Comparison of ENCODE assay signal across 16 cellular contexts in genomic region chr2:65030933-65031332, GRCh38. TPM values are rescaled to one million over a fixed set of nuclear protein-coding genes. Genes with fewer than 3 reads are reported as not detected.
DNase-seq lines count a peak whose midpoint lies in the region; ATAC-seq and TF ChIP-seq lines count a peak whose summit lies in the region.
"Had no signal": no experiment of that assay in that cellular context is flagged by ENCODE, and none has a peak within 500 bp of the region (broad histone marks: within the 10 kb centered on the region; RNA-seq: fewer than 3 reads in every experiment).

No MANE protein-coding gene starts in this region.

- CTCF ChIA-PET in activated CD4-positive, alpha-beta T cell treated with anti-CD3 and anti-CD28 coated beads for 36 hours (lab: Charles Lee), result interaction anchor here (0.8 to 2.1 kb wide), 6 partner anchors 10 to 114 kb away, joined by 3 to 15 read pairs (median 3); partner anchors contain the start of gene SLC1A4
- CTCF ChIA-PET in MCF 10A (lab: Yijun Ruan, JAX), result interaction anchor here (0.7 to 1.2 kb wide), 3 partner anchors 12 to 60 kb away, joined by 3 read pairs; no protein-coding TSS in a partner anchor

- TF ChIP-seq CTCF in MCF 10A (IDR thresholded peaks at IDR 0.05; ENCODE audit: unreplicated experiment), result no peak

- BruUV-seq in MCF 10A (replicated peaks; lab: Mats Ljungman, UMichigan), result no TSS peak

- peaks cover 27% of the 10 kb centered on the region for H3K4me1 ChIP-seq in thymus (ENCODE audit: control insufficient read depth, insufficient read depth, low read length)
- H3K4me1 ChIP-seq: foreskin keratinocyte had no signal

- in situ Hi-C loops in G401 (cut with HindIII; ENCODE audit: low sequenced_read_pairs), result no loop called here

- no peaks in the 10 kb centered on the region for H3K9me3 Mint-ChIP-seq in activated CD4-positive, alpha-beta T cell treated with anti-CD3 and anti-CD28 coated beads for 36 hours (ENCODE audit: low read depth)
- H3K9me3 Mint-ChIP-seq in dendritic cell treated with granulocyte-macrophage colony-stimulating factor and Interleukin-4, amounts not matched to agents 40 ng/mL and 50 ng/mL, for 4 days, result no peaks in the 10 kb centered on the region
- no peaks in the 10 kb centered on the region for H3K9me3 Mint-ChIP-seq in MCF 10A (ENCODE audit: unreplicated experiment)
- H3K9me3 Mint-ChIP-seq: HFFc6 had no signal

- peak overlapping the region; percentile 51 for H3K27ac Mint-ChIP-seq in activated CD4-positive, alpha-beta T cell treated with anti-CD3 and anti-CD28 coated beads for 36 hours
- H3K27ac Mint-ChIP-seq in dendritic cell treated with granulocyte-macrophage colony-stimulating factor and Interleukin-4, amounts not matched to agents 40 ng/mL and 50 ng/mL, for 4 days, result peak overlapping the region; percentile 55
- H3K27ac Mint-ChIP-seq in MCF 10A (ENCODE audit: low read depth, unreplicated experiment), result no peak overlapping the region
- H3K27ac Mint-ChIP-seq: HFFc6 had no signal

- no peaks in the 10 kb centered on the region for H3K27me3 ChIP-seq in thymus (ENCODE audit: control insufficient read depth, insufficient read depth)
- H3K27me3 ChIP-seq: cardiac muscle cell, foreskin keratinocyte, MG63 had no signal

- 34% methylated on average over 3 of the region's 3 CpGs for whole genome bisulfite sequencing in thymus

- POLR2A ChIA-PET in activated CD4-positive, alpha-beta T cell treated with anti-CD3 and anti-CD28 coated beads for 36 hours (lab: Charles Lee), result interaction anchor here (1.1 kb wide), 1 partner anchor 24 kb away, joined by 3 read pairs; no protein-coding TSS in a partner anchor
- POLR2A ChIA-PET in MCF 10A (lab: Yijun Ruan, JAX), result interaction anchor here (1.2 kb wide), 1 partner anchor 113 kb away, joined by 3 read pairs; no protein-coding TSS in a partner anchor

- H3K4me3 Mint-ChIP-seq in activated CD4-positive, alpha-beta T cell treated with anti-CD3 and anti-CD28 coated beads for 36 hours, result no peak overlapping the region
- H3K4me3 Mint-ChIP-seq in dendritic cell treated with granulocyte-macrophage colony-stimulating factor and Interleukin-4, amounts not matched to agents 40 ng/mL and 50 ng/mL, for 4 days, result no peak overlapping the region
- no peak overlapping the region for H3K4me3 Mint-ChIP-seq in MCF 10A (ENCODE audit: unreplicated experiment)
- H3K4me3 Mint-ChIP-seq: HFFc6 had no signal

- H3K9me3 ChIP-seq in KOPT-K1 (ENCODE audit: insufficient read depth, low read length, poor library complexity, severe bottlenecking) (no peaks in the 10 kb centered on the region), thymus (ENCODE audit: control insufficient read depth) (no peaks in the 10 kb centered on the region)
- H3K9me3 ChIP-seq: MG63 had no signal

- intact Hi-C loops in activated CD4-positive, alpha-beta T cell treated with anti-CD3 and anti-CD28 coated beads for 36 hours (cut with DNase I, micrococcal nuclease), result loop anchor here in 1 of 2 experiments (5.0 kb wide), 1 partner anchor 39 kb away; no protein-coding TSS in a partner anchor
- intact Hi-C loops in dendritic cell treated with granulocyte-macrophage colony-stimulating factor and Interleukin-4, amounts not matched to agents 40 ng/mL and 50 ng/mL, for 4 days (cut with micrococcal nuclease), result loop anchor here (2.0 kb wide), 1 partner anchor 30 kb away; no protein-coding TSS in a partner anchor
- intact Hi-C loops in MCF 10A (cut with micrococcal nuclease), result no loop called here

- H3K4me3 ChIP-seq in thymus (ENCODE audit: low read length), result no peak overlapping the region
- H3K4me3 ChIP-seq: cardiac muscle cell, MG63 had no signal

- peaks cover 24% of the 10 kb centered on the region for H3K4me1 Mint-ChIP-seq in activated CD4-positive, alpha-beta T cell treated with anti-CD3 and anti-CD28 coated beads for 36 hours
- H3K4me1 Mint-ChIP-seq in dendritic cell treated with granulocyte-macrophage colony-stimulating factor and Interleukin-4, amounts not matched to agents 40 ng/mL and 50 ng/mL, for 4 days (ENCODE audit: low read depth), result peaks cover 40% of the 10 kb centered on the region
- H3K4me1 Mint-ChIP-seq in MCF 10A (ENCODE audit: insufficient read depth, unreplicated experiment), result peaks cover 18% of the 10 kb centered on the region

- H3K27ac ChIP-seq in KOPT-K1 (ENCODE audit: low read depth, low read length, poor library complexity, severe bottlenecking) (peak overlapping the region; percentile 58), thymus (ENCODE audit: low read depth) (peak overlapping the region; percentile 46)
- H3K27ac ChIP-seq: cardiac muscle cell, foreskin keratinocyte had no signal

- H3K27me3 Mint-ChIP-seq in activated CD4-positive, alpha-beta T cell treated with anti-CD3 and anti-CD28 coated beads for 36 hours, result no peaks in the 10 kb centered on the region
- no peaks in the 10 kb centered on the region for H3K27me3 Mint-ChIP-seq in dendritic cell treated with granulocyte-macrophage colony-stimulating factor and Interleukin-4, amounts not matched to agents 40 ng/mL and 50 ng/mL, for 4 days
- H3K27me3 Mint-ChIP-seq in MCF 10A (ENCODE audit: insufficient read depth, unreplicated experiment), result no peaks in the 10 kb centered on the region

- no peak for DNase-seq in activated CD4-positive, alpha-beta T cell treated with anti-CD3 and anti-CD28 coated beads for 36 hours
- no peak for DNase-seq in activated CD4-positive, alpha-beta T cell treated with anti-CD3 and anti-CD28 coated beads for 4 hours
- no peak for DNase-seq in G401 (ENCODE audit: low spot score)
- no peak for DNase-seq in MCF 10A (ENCODE audit: unreplicated experiment)
- DNase-seq: activated naive CD4-positive, alpha-beta T cell treated with anti-CD3 and anti-CD28 coated beads, Interleukin-2, amount 50 U/mL, for 16 hours; foreskin keratinocyte; HFFc6; mesendoderm; MG63; NK-92 treated with Interleukin-12 subunit alpha and Interleukin-12 subunit beta, amount 100 ng/mL, for 24 hours; occipital lobe had no signal

- no peaks in the 10 kb centered on the region for H3K36me3 Mint-ChIP-seq in activated CD4-positive, alpha-beta T cell treated with anti-CD3 and anti-CD28 coated beads for 36 hours (ENCODE audit: low read depth)
- H3K36me3 Mint-ChIP-seq in dendritic cell treated with granulocyte-macrophage colony-stimulating factor and Interleukin-4, amounts not matched to agents 40 ng/mL and 50 ng/mL, for 4 days (ENCODE audit: low read depth), result peaks cover 63% of the 10 kb centered on the region
- no peaks in the 10 kb centered on the region for H3K36me3 Mint-ChIP-seq in MCF 10A (ENCODE audit: insufficient read depth, unreplicated experiment)

- H3K36me3 ChIP-seq in KOPT-K1 (ENCODE audit: insufficient read depth, low read length) (no peaks in the 10 kb centered on the region), thymus (ENCODE audit: control insufficient read depth, insufficient read depth) (no peaks in the 10 kb centered on the region)
- H3K36me3 ChIP-seq: cardiac muscle cell, MG63 had no signal

- no peak for ATAC-seq in activated CD4-positive, alpha-beta T cell treated with anti-CD3 and anti-CD28 coated beads for 36 hours
- ATAC-seq in HG02938 (IDR thresholded peaks at IDR 0.05; ENCODE audit: unreplicated experiment), result no peak
- ATAC-seq: foreskin keratinocyte had no signal

RNA-seq across cellular contexts. Expression of gene CEP68, which starts 25.3 kb away (rescaled TPM):
- total RNA-seq in activated CD4-positive, alpha-beta T cell treated with anti-CD3 and anti-CD28 coated beads for 36 hours, result 1 to 10 TPM; 4.9 to 6.0 TPM
- 13.3 TPM for polyA plus RNA-seq in thymus
- total RNA-seq in G401 (2014; rRNA removed; shearing (Covaris generic)), result 8.5 and 12.6 TPM in 2 replicates
- 5.4 and 7.2 TPM in 2 replicates for total RNA-seq in MCF 10A (2022)

RNA-seq across cellular contexts. Expression of gene SLC1A4, which starts 41.7 kb away (rescaled TPM):
- total RNA-seq in activated CD4-positive, alpha-beta T cell treated with anti-CD3 and anti-CD28 coated beads for 36 hours, result 10 to 100 TPM; 15.7 to 16.7 TPM
- polyA plus RNA-seq in thymus, result 4.9 TPM
- 2.8 and 3.6 TPM in 2 replicates for total RNA-seq in G401 (2014; rRNA removed; shearing (Covaris generic))
- total RNA-seq in MCF 10A (2022), result 29.6 and 36.0 TPM in 2 replicates
